In genomic region chr22:20511578-20512259, GRCh38 we compare ENCODE assay signal across 13 cellular contexts. TPM values are rescaled to one million over a fixed set of nuclear protein-coding genes. Genes with fewer than 3 reads are reported as not detected.
DNase-seq lines count a peak whose midpoint lies in the region; ATAC-seq and TF ChIP-seq lines count a peak whose summit lies in the region.
"Had no signal": no experiment of that assay in that cellular context is flagged by ENCODE, and none has a peak within 500 bp of the region (broad histone marks: within the 10 kb centered on the region; RNA-seq: fewer than 3 reads in every experiment).

No MANE protein-coding gene starts in this region.

- H3K4me3 Mint-ChIP-seq in T-helper 2 cell treated with Interferon-gamma antibody and Interleukin-4, amounts not matched to agents 5 μg/mL and 100 μg/mL, for 36 hours = no peak overlapping the region

- ATAC-seq in gastroesophageal sphincter = no peak
- ATAC-seq in gastrocnemius medialis = no peak

- no peak overlapping the region for H2AFZ ChIP-seq in Loucy (ENCODE audit: low read length)

- 63 to 100% methylated on average over 1 of the region's 4 CpGs for WGBS in gastroesophageal sphincter (ENCODE audit: low coverage in 1 of 2), 2 donors

- peaks cover 47% of the 10 kb centered on the region for H3K36me3 Mint-ChIP-seq in T-helper 2 cell treated with Interferon-gamma antibody and Interleukin-4, amounts not matched to agents 5 μg/mL and 100 μg/mL, for 36 hours (ENCODE audit: low read depth)

- peaks cover 90% of the 10 kb centered on the region for H3K79me2 ChIP-seq in Loucy (ENCODE audit: insufficient read depth, low read length)

- no peak for DNase-seq in T-helper 2 cell treated with Interferon-gamma antibody and Interleukin-4, amounts not matched to agents 5 μg/mL and 100 μg/mL, for 36 hours (ENCODE audit: low spot score)
- no peak for DNase-seq in T-helper 2 cell
- no peak for DNase-seq in gastrocnemius medialis
- DNase-seq in HT-29 (ENCODE audit: low spot score) = no peak
- DNase-seq in pons (ENCODE audit: low spot score) = no peak
- no peak for DNase-seq in stimulated activated CD4-positive, alpha-beta T cell treated with anti-CD3 and anti-CD28 coated beads, Interleukin-4, amount 100 ng/mL, for 4 hours
- DNase-seq: activated CD4-positive, alpha-beta T cell treated with anti-CD3 and anti-CD28 coated beads for 48 hours; activated naive CD4-positive, alpha-beta T cell; NCI-H1092; NCI-H2227 treated with DMSO at 0.1 percent for 48 hours; SW 1271 had no signal

- H3K4me2 ChIP-seq in Loucy (ENCODE audit: low read depth, low read length, poor library complexity, severe bottlenecking) = peak overlapping the region; percentile 92

- peak overlapping the region; percentile 96 for H3K9ac ChIP-seq in Loucy (ENCODE audit: low read depth, low read length, poor library complexity, severe bottlenecking)

- H3K4me1 ChIP-seq in Loucy (ENCODE audit: insufficient read depth, low read length, poor library complexity, severe bottlenecking) = peaks cover 43% of the 10 kb centered on the region
- peaks cover 5 to 88% (median 43%) of the 10 kb centered on the region in 3 donors for H3K4me1 ChIP-seq in gastroesophageal sphincter
- H3K4me1 ChIP-seq in gastrocnemius medialis = peaks cover 54 to 64% of the 10 kb centered on the region in 2 donors

- no peak for TF ChIP-seq CTCF in Loucy (conservative IDR thresholded peaks at IDR 0.05; ENCODE audit: low read length)
- no peak for TF ChIP-seq CTCF in gastroesophageal sphincter (IDR thresholded peaks at IDR 0.05)
- no peak for TF ChIP-seq CTCF in gastrocnemius medialis (IDR thresholded peaks at IDR 0.05 in 4 of 5, conservative IDR thresholded peaks at IDR 0.05 in 1 of 5)

- TF ChIP-seq EP300 in gastroesophageal sphincter (IDR thresholded peaks at IDR 0.05) = no peak

- H3K4me1 Mint-ChIP-seq in T-helper 2 cell treated with Interferon-gamma antibody and Interleukin-4, amounts not matched to agents 5 μg/mL and 100 μg/mL, for 36 hours (ENCODE audit: low read depth) = peaks cover 48% of the 10 kb centered on the region

- H3K4me3 ChIP-seq in Loucy (ENCODE audit: low read length, poor library complexity, severe bottlenecking) = peak overlapping the region; percentile 97
- no peak overlapping the region for H3K4me3 ChIP-seq in gastroesophageal sphincter
- H3K4me3 ChIP-seq in gastrocnemius medialis = no peak overlapping the region

- H3K27ac ChIP-seq in gastroesophageal sphincter (peak overlapping the region in 3 of 4 donors; percentile 96 to 98 (median 97)), gastrocnemius medialis (peak overlapping the region; percentile 94 to 99 (median 98))

- H3F3A ChIP-seq in Loucy (ENCODE audit: low read depth) = no peaks in the 10 kb centered on the region

- in situ Hi-C loops in gastrocnemius medialis (cut with MboI; ENCODE audit: low sequenced_read_pairs in 4 of 4) = no loop called here

- H3K27ac Mint-ChIP-seq in T-helper 2 cell treated with Interferon-gamma antibody and Interleukin-4, amounts not matched to agents 5 μg/mL and 100 μg/mL, for 36 hours = peak overlapping the region; percentile 50

- intact Hi-C loops in gastrocnemius medialis (cut with DNase I; ENCODE audit: low total_unique reads) = no loop called here

- H3K27me3 Mint-ChIP-seq in T-helper 2 cell treated with Interferon-gamma antibody and Interleukin-4, amounts not matched to agents 5 μg/mL and 100 μg/mL, for 36 hours (ENCODE audit: low read depth) = no peaks in the 10 kb centered on the region

- TF ChIP-seq POLR2A in gastroesophageal sphincter (IDR thresholded peaks at IDR 0.05) (no peak), gastrocnemius medialis (IDR thresholded peaks at IDR 0.05) (no peak)

- H3K9me3 ChIP-seq in Loucy (ENCODE audit: insufficient read depth, low read depth, low read length) (no peaks in the 10 kb centered on the region), gastroesophageal sphincter (no peaks in the 10 kb centered on the region), gastrocnemius medialis (no peaks in the 10 kb centered on the region)

- H4K20me1 ChIP-seq in Loucy (ENCODE audit: insufficient read depth, low read length, poor library complexity, severe bottlenecking) = peaks cover 69% of the 10 kb centered on the region

- no peaks in the 10 kb centered on the region for H3K27me3 ChIP-seq in Loucy (ENCODE audit: insufficient read depth, low read length, poor library complexity, severe bottlenecking)
- H3K27me3 ChIP-seq in gastroesophageal sphincter = no peaks in the 10 kb centered on the region
- no peaks in the 10 kb centered on the region for H3K27me3 ChIP-seq in gastrocnemius medialis

- no peaks in the 10 kb centered on the region for H3K9me2 ChIP-seq in Loucy (replicated peaks; ENCODE audit: low read depth, low read length)

- H3K36me3 ChIP-seq in Loucy (ENCODE audit: insufficient read depth, low read length) = peaks cover 10% of the 10 kb centered on the region; the same call in 1 of the 2 replicates
- H3K36me3 ChIP-seq in gastroesophageal sphincter = peaks cover 0 to 16% of the 10 kb centered on the region in 2 donors
- no peaks in the 10 kb centered on the region for H3K36me3 ChIP-seq in gastrocnemius medialis

- no peaks in the 10 kb centered on the region for H3K9me3 Mint-ChIP-seq in T-helper 2 cell treated with Interferon-gamma antibody and Interleukin-4, amounts not matched to agents 5 μg/mL and 100 μg/mL, for 36 hours

RNA-seq across cellular contexts. Expression of gene MED15, which starts 4.3 kb away (rescaled TPM):
- 10 to 100 TPM; 30.6 to 62.3 (median 54.3) TPM for total RNA-seq in gastroesophageal sphincter
- 10 to 100 TPM; 37.5 to 69.4 (median 52.7) TPM for total RNA-seq in gastrocnemius medialis
- 110 and 127 TPM in 2 replicates for total RNA-seq in HT-29 (2014; rRNA removed; shearing (Covaris generic))

RNA-seq across cellular contexts. Expression of gene KLHL22, which starts 16.1 kb away (rescaled TPM):
- total RNA-seq in gastroesophageal sphincter = 10 to 100 TPM; 25.0 to 44.5 (median 33.9) TPM
- 10 to 100 TPM; 24.1 to 32.2 (median 28.4) TPM for total RNA-seq in gastrocnemius medialis
- 12.8 and 15.7 TPM in 2 replicates for total RNA-seq in HT-29 (2014; rRNA removed; shearing (Covaris generic))
